Comparison of ENCODE assay signal across 26 cellular contexts in the genomic region with DNA sequence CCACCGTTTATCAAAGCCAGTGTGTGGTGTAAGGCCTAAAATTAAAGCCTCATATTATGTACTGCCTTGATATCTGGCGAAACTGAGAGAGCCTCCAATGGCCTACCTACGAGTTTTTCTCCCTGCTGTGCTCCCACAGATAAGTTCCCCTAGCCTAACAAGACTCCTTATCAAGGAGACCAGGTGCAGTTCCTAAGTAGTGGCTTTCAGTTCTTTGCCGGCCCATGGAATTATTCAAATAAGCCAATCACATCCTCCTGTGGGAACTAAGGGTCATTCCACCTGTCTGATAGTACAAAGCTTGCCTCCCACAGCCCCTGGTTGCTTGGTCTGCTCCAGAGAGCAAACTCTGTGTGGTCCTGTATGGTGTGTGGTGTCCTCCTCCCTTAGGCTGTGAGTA.
"Had no signal": no experiment of that assay in that cellular context is flagged by ENCODE, and none has a peak within 500 bp of the region (broad histone marks: within the 10 kb centered on the region; RNA-seq: fewer than 3 reads in every experiment).

No MANE protein-coding gene starts in this region.

- ATAC-seq: naive thymus-derived CD8-positive, alpha-beta T cell; natural killer cell treated with Interleukin-12 subunit alpha and Interleukin-12 subunit beta and Interleukin-15 and Interleukin-18, amount 100 ng/mL, for 72 hours; pancreas; right cardiac atrium; right lobe of liver; stimulated activated effector memory CD8-positive, alpha-beta T cell treated with anti-CD3 and anti-CD28 coated beads, Interleukin-12 subunit alpha, Interleukin-12 subunit beta, amount 100 ng/mL, for 72 hours; stimulated activated naive B cell treated with anti-CD40 and anti-IgM and Interleukin-4, amounts not matched to agents 10 μg/mL and 1 μg/mL and 100 μg/mL, for 72 hours; stimulated activated naive CD8-positive, alpha-beta T cell treated with anti-CD3 and anti-CD28 coated beads, Interleukin-15, amount 100 ng/mL, for 72 hours; stimulated activated naive CD8-positive, alpha-beta T cell treated with anti-CD3 and anti-CD28 coated beads, Interleukin-15, Interleukin-2, amounts not matched to agents 100 U/mL and 50 U/mL, for 24 hours; upper lobe of right lung had no signal

- H3K4me1 ChIP-seq: pancreas, prostate gland, right lobe of liver, sigmoid colon, suprapubic skin, testis, tibial artery, transverse colon, upper lobe of right lung, uterus had no signal

- H3K9me3 ChIP-seq: neutrophil, pancreas, prostate gland, right lobe of liver, sigmoid colon, suprapubic skin, testis, transverse colon, upper lobe of right lung, uterus had no signal

- DNase-seq: naive thymus-derived CD8-positive, alpha-beta T cell; nephron progenitor cell; nucleus accumbens; pancreas; right cardiac atrium; right lobe of liver; sigmoid colon; small intestine; stimulated activated CD4-positive, alpha-beta T cell treated with anti-CD3 and anti-CD28 coated beads, Interleukin-15, amount 100 ng/mL, for 24 hours; stimulated activated CD4-positive, alpha-beta T cell treated with anti-CD3 and anti-CD28 coated beads, Interleukin-2, amount 100 ng/mL, for 24 hours; stimulated activated CD4-positive, alpha-beta T cell treated with anti-CD3 and anti-CD28 coated beads, Interleukin-2, amount 100 ng/mL, for 48 hours; stimulated activated CD4-positive, alpha-beta T cell treated with anti-CD3 and anti-CD28 coated beads, Interleukin-4, amount 100 ng/mL, for 24 hours; stimulated activated naive B cell treated with anti-CD40 and anti-IgM and Interleukin-4, amounts not matched to agents 10 μg/mL and 1 μg/mL and 100 μg/mL, for 72 hours; stimulated activated naive CD8-positive, alpha-beta T cell treated with anti-CD3 and anti-CD28 coated beads, Interleukin-15, amount 100 ng/mL, for 72 hours; stimulated activated naive CD8-positive, alpha-beta T cell treated with anti-CD3 and anti-CD28 coated beads, Interleukin-15, Interleukin-2, amounts not matched to agents 100 U/mL and 50 U/mL, for 24 hours; substantia nigra; testis; tibial artery; transverse colon; upper lobe of right lung; uterus had no signal

- H3K36me3 ChIP-seq: neutrophil, pancreas, prostate gland, right lobe of liver, sigmoid colon, suprapubic skin, tibial artery, transverse colon, upper lobe of right lung, uterus had no signal

- H3K4me3 ChIP-seq: pancreas, prostate gland, right lobe of liver, sigmoid colon, suprapubic skin, testis, tibial artery, transverse colon, upper lobe of right lung, uterus had no signal
